ENCODE assay signal across 1 cellular context in genomic region chr1:65254320-65255087, GRCh38.
A peak's percentile ranks its signal among the peaks of the same experiment; 100 is the strongest.
TF ChIP-seq lines count a peak whose summit lies in the region.

No MANE protein-coding gene starts in this region.

TF ChIP-seq in GM12878, 131 proteins besides CTCF, POLR2A, EP300 and RAD21 (continued from another document):
- no peak for TF ChIP-seq KDM1A (IDR thresholded peaks at IDR 0.05; ENCODE audit: borderline replicate concordance)
- no peak for TF ChIP-seq BRCA1 (IDR thresholded peaks at IDR 0.05; ENCODE audit: low read depth, low read length)
- no peak for TF ChIP-seq STAT1 (conservative IDR thresholded peaks at IDR 0.05)
- TF ChIP-seq SMAD1 (IDR thresholded peaks at IDR 0.05; ENCODE audit: low read depth, partially characterized antibody) = no peak
- TF ChIP-seq KLF5 (IDR thresholded peaks at IDR 0.05; ENCODE audit: partially characterized antibody) = peak; percentile 29
- TF ChIP-seq ZBTB33 (IDR thresholded peaks at IDR 0.05) = no peak
- no peak for TF ChIP-seq E4F1 (IDR thresholded peaks at IDR 0.05; ENCODE audit: borderline replicate concordance, partially characterized antibody)
- peak in 1 of 2 experiments; percentile 55; a peak in 1 of 3 replicates for TF ChIP-seq EGR1 (IDR thresholded peaks at IDR 0.05; ENCODE audit: borderline replicate concordance in 1 of 2, low read depth in 2 of 2, low read length in 2 of 2)
- TF ChIP-seq ZBTB40 (IDR thresholded peaks at IDR 0.05; ENCODE audit: borderline replicate concordance) = no peak
- no peak for TF ChIP-seq NR2C2 (IDR thresholded peaks at IDR 0.05; ENCODE audit: borderline replicate concordance, control insufficient read depth, insufficient read length, low read depth)
- no peak for TF ChIP-seq ZSCAN29 (IDR thresholded peaks at IDR 0.05)
- TF ChIP-seq LARP7 (IDR thresholded peaks at IDR 0.05) = peak; percentile 62; the same call in 1 of the 2 replicates
- peak; percentile 49; the same call in 1 of the 2 replicates for TF ChIP-seq NR2F1 (conservative IDR thresholded peaks at IDR 0.05)
- TF ChIP-seq PKNOX1 (IDR thresholded peaks at IDR 0.05) = no peak
- no peak for TF ChIP-seq TARDBP (IDR thresholded peaks at IDR 0.05; ENCODE audit: borderline replicate concordance)
- no peak for TF ChIP-seq POLR2AphosphoS2 (IDR thresholded peaks at IDR 0.05; ENCODE audit: low read depth, low read length)
- no peak for TF ChIP-seq ZBED1 (IDR thresholded peaks at IDR 0.05; ENCODE audit: borderline replicate concordance)
- no peak for TF ChIP-seq GATAD2B (conservative IDR thresholded peaks at IDR 0.05; ENCODE audit: low read depth)
- TF ChIP-seq ZNF592 (IDR thresholded peaks at IDR 0.05) = no peak
- TF ChIP-seq ZNF217 (IDR thresholded peaks at IDR 0.05) = 0 out of 2 replicates have a peak, but pooled peaks have one; percentile 38
- TF ChIP-seq RCOR1 (conservative IDR thresholded peaks at IDR 0.05; ENCODE audit: low read depth, low read length) = no peak
- TF ChIP-seq MAX (IDR thresholded peaks at IDR 0.05; ENCODE audit: low read depth, low read length) = no peak
- TF ChIP-seq RB1 (IDR thresholded peaks at IDR 0.05; ENCODE audit: borderline replicate concordance) = 0 out of 2 replicates have a peak, but pooled peaks have one; percentile 56
- TF ChIP-seq BCL3 (IDR thresholded peaks at IDR 0.05; ENCODE audit: borderline replicate concordance, insufficient read depth, low read depth, low read length, poor library complexity, severe bottlenecking) = no peak
- TF ChIP-seq TBL1XR1 (IDR thresholded peaks at IDR 0.05; ENCODE audit: low read depth, low read length) = no peak
- TF ChIP-seq CBX3 (IDR thresholded peaks at IDR 0.05; ENCODE audit: borderline replicate concordance, low read depth) = no peak
- TF ChIP-seq ZBTB11 (CRISPR knock-in tag; IDR thresholded peaks at IDR 0.05) = no peak
- no peak for TF ChIP-seq RFX5 (IDR thresholded peaks at IDR 0.05; ENCODE audit: low read depth, low read length)
- no peak for TF ChIP-seq WRNIP1 (IDR thresholded peaks at IDR 0.05; ENCODE audit: borderline replicate concordance, low read depth, low read length)
- peak; percentile 65 for TF ChIP-seq IKZF1 (conservative IDR thresholded peaks at IDR 0.05)
- TF ChIP-seq TAF1 (IDR thresholded peaks at IDR 0.05; ENCODE audit: borderline replicate concordance, low read depth, low read length) = no peak
- no peak for TF ChIP-seq SUPT20H (IDR thresholded peaks at IDR 0.05; ENCODE audit: borderline replicate concordance, control insufficient read depth, low read depth, low read length)
- no peak for TF ChIP-seq CBX5 (IDR thresholded peaks at IDR 0.05; ENCODE audit: low read depth)
- no peak for TF ChIP-seq ATF3 (IDR thresholded peaks at IDR 0.05; ENCODE audit: borderline replicate concordance, extremely low read depth, low read depth, low read length)
- TF ChIP-seq GABPA (IDR thresholded peaks at IDR 0.05; ENCODE audit: low read depth) = no peak
- no peak for TF ChIP-seq FOXK2 (IDR thresholded peaks at IDR 0.05)
